ENCODE assay signal across 1 cellular context in genomic region chr5:135011355-135012032, GRCh38.
TF ChIP-seq lines count a peak whose summit lies in the region.

No MANE protein-coding gene starts in this region.

TF ChIP-seq in HepG2, 621 proteins besides CTCF, POLR2A, EP300 and RAD21:
- TF ChIP-seq SOX5 (CRISPR knock-in tag; IDR thresholded peaks at IDR 0.05; ENCODE audit: borderline replicate concordance) (no peak), ARID5B (CRISPR knock-in tag; IDR thresholded peaks at IDR 0.05) (no peak), CHD4 (IDR thresholded peaks at IDR 0.05; ENCODE audit: borderline replicate concordance, low read length) (no peak), PRDM10 (CRISPR knock-in tag; IDR thresholded peaks at IDR 0.05; ENCODE audit: low read depth) (no peak), PRPF4 (IDR thresholded peaks at IDR 0.05; ENCODE audit: low read depth, low read length, poor library complexity, severe bottlenecking) (no peak), SRF (IDR thresholded peaks at IDR 0.05; ENCODE audit: low read depth, low read length) (no peak), ELF1 (CRISPR knock-in tag; IDR thresholded peaks at IDR 0.05) (no peak), FOXP1 (IDR thresholded peaks at IDR 0.05) (no peak), FOXP1 (CRISPR knock-in tag; IDR thresholded peaks at IDR 0.05) (no peak), DDIT3 (CRISPR knock-in tag; IDR thresholded peaks at IDR 0.05) (no peak), SP5 (CRISPR knock-in tag; IDR thresholded peaks at IDR 0.05; ENCODE audit: borderline replicate concordance, low read depth) (no peak), JDP2 (CRISPR knock-in tag; IDR thresholded peaks at IDR 0.05; ENCODE audit: borderline replicate concordance) (no peak), CHCHD3 (CRISPR knock-in tag; IDR thresholded peaks at IDR 0.05) (no peak), FOXJ3 (CRISPR knock-in tag; IDR thresholded peaks at IDR 0.05; ENCODE audit: borderline replicate concordance) (no peak), SP1 (IDR thresholded peaks at IDR 0.05) (no peak), SP1 (CRISPR knock-in tag; IDR thresholded peaks at IDR 0.05) (no peak), TRIM24 (CRISPR knock-in tag; IDR thresholded peaks at IDR 0.05) (no peak), AGO2 (optimal IDR thresholded peaks at IDR 0.05; ENCODE audit: low read depth, low read length) (no peak)
